ENCODE assay signal across 26 cellular contexts in genomic region chr14:24852312-24853060, GRCh38.
DNase-seq lines count a peak whose midpoint lies in the region; ATAC-seq and TF ChIP-seq lines count a peak whose summit lies in the region.
"Had no signal": no experiment of that assay in that cellular context is flagged by ENCODE, and none has a peak within 500 bp of the region (broad histone marks: within the 10 kb centered on the region; RNA-seq: fewer than 3 reads in every experiment).

No MANE protein-coding gene starts in this region.

- H3K9me3 ChIP-seq in testis = no peaks in the 10 kb centered on the region
- H3K9me3 ChIP-seq: ascending aorta, stomach had no signal

- no peaks in the 10 kb centered on the region for H3K36me3 Mint-ChIP-seq in chondrocyte (ENCODE audit: low read depth)
- no peaks in the 10 kb centered on the region for H3K36me3 Mint-ChIP-seq in neural crest cell (ENCODE audit: low read depth)
- H3K36me3 Mint-ChIP-seq: activated CD8-positive, alpha-beta memory T cell treated with anti-CD3 and anti-CD28 coated beads, Interleukin-2, amount 10 ng/mL, durations not matched to agents 7 days and 5 days; activated naive CD4-positive, alpha-beta T cell treated with anti-CD3 and anti-CD28 coated beads, Interleukin-2, amount 50 U/mL, for 24 hours had no signal

- WGBS in testis, 2 donors = 80 to 83% methylated on average over 6 of the region's 6 CpGs

- intact Hi-C loops in testis (cut with DNase I; ENCODE audit: low total_unique reads) = no loop called here

- no peaks in the 10 kb centered on the region for H3K27me3 ChIP-seq in testis
- H3K27me3 ChIP-seq: ascending aorta, stomach had no signal

- no peak for TF ChIP-seq POLR2A in testis (IDR thresholded peaks at IDR 0.05)

- H3K4me1 Mint-ChIP-seq in chondrocyte (ENCODE audit: low read depth) (peaks cover 28% of the 10 kb centered on the region), neural crest cell (peaks cover 5% of the 10 kb centered on the region)
- H3K4me1 Mint-ChIP-seq: activated CD8-positive, alpha-beta memory T cell treated with anti-CD3 and anti-CD28 coated beads, Interleukin-2, amount 10 ng/mL, durations not matched to agents 7 days and 5 days; activated naive CD4-positive, alpha-beta T cell treated with anti-CD3 and anti-CD28 coated beads, Interleukin-2, amount 50 U/mL, for 24 hours had no signal

- H3K27ac ChIP-seq in testis = no peak overlapping the region
- H3K27ac ChIP-seq: ascending aorta, skin epidermis, stomach had no signal

- H3K4me3 Mint-ChIP-seq in chondrocyte (ENCODE audit: unreplicated experiment) (no peak overlapping the region), neural crest cell (no peak overlapping the region)
- H3K4me3 Mint-ChIP-seq: activated CD8-positive, alpha-beta memory T cell treated with anti-CD3 and anti-CD28 coated beads, Interleukin-2, amount 10 ng/mL, durations not matched to agents 7 days and 5 days; activated naive CD4-positive, alpha-beta T cell treated with anti-CD3 and anti-CD28 coated beads, Interleukin-2, amount 50 U/mL, for 24 hours; activated T-helper 1 cell treated with anti-CD3 and anti-CD28 coated beads, Interleukin-12 subunit alpha, Interleukin-12 subunit beta, Interleukin-2, Interleukin-4 antibody, amounts not matched to agents 30 ng/mL and 10 ng/mL and 1 ng/mL, durations not matched to agents 14 hours and 24 hours and 36 hours; HFFc6; nephron had no signal

- no peak for ATAC-seq in HG02610 (IDR thresholded peaks at IDR 0.05; ENCODE audit: unreplicated experiment)
- ATAC-seq in HG03571 (IDR thresholded peaks at IDR 0.05; ENCODE audit: unreplicated experiment) = no peak
- ATAC-seq in GM21423 (IDR thresholded peaks at IDR 0.05; ENCODE audit: unreplicated experiment) = no peak
- ATAC-seq: activated CD8-positive, alpha-beta memory T cell treated with anti-CD3 and anti-CD28 coated beads, Interleukin-2, amount 10 ng/mL, durations not matched to agents 7 days and 5 days had no signal

- no peaks in the 10 kb centered on the region for H3K4me1 ChIP-seq in testis
- H3K4me1 ChIP-seq: ascending aorta, stomach had no signal

- H3K36me3 ChIP-seq in testis (ENCODE audit: low read depth, missing control alignments) = no peaks in the 10 kb centered on the region
- H3K36me3 ChIP-seq: ascending aorta had no signal

- 0 out of 2 replicates have a peak, but pooled peaks have one; percentile 13 for TF ChIP-seq CTCF in LNCaP clone FGC (IDR thresholded peaks at IDR 0.05; ENCODE audit: control insufficient read depth, extremely low read depth, insufficient read depth)
- peak; percentile 20 for TF ChIP-seq CTCF in chondrocyte (IDR thresholded peaks at IDR 0.05)
- TF ChIP-seq CTCF in neural crest cell (conservative IDR thresholded peaks at IDR 0.05) = peak; percentile 15
- no peak for TF ChIP-seq CTCF in testis (IDR thresholded peaks at IDR 0.05)

- H3K9me3 Mint-ChIP-seq in chondrocyte (ENCODE audit: low read depth) (no peaks in the 10 kb centered on the region), neural crest cell (no peaks in the 10 kb centered on the region)
- H3K9me3 Mint-ChIP-seq: activated naive CD4-positive, alpha-beta T cell treated with anti-CD3 and anti-CD28 coated beads, Interleukin-2, amount 50 U/mL, for 24 hours; activated T-helper 1 cell treated with anti-CD3 and anti-CD28 coated beads, Interleukin-12 subunit alpha, Interleukin-12 subunit beta, Interleukin-2, Interleukin-4 antibody, amounts not matched to agents 30 ng/mL and 10 ng/mL and 1 ng/mL, durations not matched to agents 14 hours and 24 hours and 36 hours; HFFc6; nephron had no signal

- H3K27ac Mint-ChIP-seq in chondrocyte (ENCODE audit: unreplicated experiment) (no peak overlapping the region), neural crest cell (ENCODE audit: unreplicated experiment) (no peak overlapping the region)
- H3K27ac Mint-ChIP-seq: activated CD8-positive, alpha-beta memory T cell treated with anti-CD3 and anti-CD28 coated beads, Interleukin-2, amount 10 ng/mL, durations not matched to agents 7 days and 5 days; activated naive CD4-positive, alpha-beta T cell treated with anti-CD3 and anti-CD28 coated beads, Interleukin-2, amount 50 U/mL, for 24 hours; activated T-helper 1 cell treated with anti-CD3 and anti-CD28 coated beads, Interleukin-12 subunit alpha, Interleukin-12 subunit beta, Interleukin-2, Interleukin-4 antibody, amounts not matched to agents 30 ng/mL and 10 ng/mL and 1 ng/mL, durations not matched to agents 14 hours and 24 hours and 36 hours; progenitor cell of endocrine pancreas had no signal

- DNase-seq in DMS79 treated with DMSO at 0.1 percent for 48 hours (lab: John Stamatoyannopoulos, UW) (peak; percentile 84), LNCaP clone FGC (ENCODE audit: low read depth) (peak; percentile 51), chondrocyte (ENCODE audit: low spot score) (no peak), neural crest cell (ENCODE audit: low read depth, low spot score) (no peak), testis (no peak)
- DNase-seq: activated CD4-positive, alpha-beta T cell treated with anti-CD3 and anti-CD28 coated beads for 48 hours; activated CD8-positive, alpha-beta memory T cell treated with anti-CD3 and anti-CD28 coated beads, Interleukin-2, amount 10 ng/mL, durations not matched to agents 7 days and 5 days; AML-193; effector memory CD4-positive, alpha-beta T cell; HFFc6; left cardiac atrium; NCI-H1930; NCI-H524; Right ventricle myocardium superior; stimulated activated CD4-positive, alpha-beta T cell treated with anti-CD3 and anti-CD28 coated beads, Interleukin-4, amount 100 ng/mL, for 1 hour; stomach; T-helper 1 cell had no signal

- no peak overlapping the region for H3K4me3 ChIP-seq in LNCaP clone FGC (ENCODE audit: low read depth, low read length)
- H3K4me3 ChIP-seq in testis = no peak overlapping the region
- H3K4me3 ChIP-seq: ascending aorta, skin epidermis, stomach had no signal

- no peaks in the 10 kb centered on the region for H3K27me3 Mint-ChIP-seq in chondrocyte (ENCODE audit: low read depth)
- H3K27me3 Mint-ChIP-seq in neural crest cell (ENCODE audit: low read depth) = no peaks in the 10 kb centered on the region
- H3K27me3 Mint-ChIP-seq: progenitor cell of endocrine pancreas had no signal

Comparison
In these comparisons a context has a peak if more than half of its experiments do, and no peak if none do; other contexts are left out.
1. DNase-seq: peak in DMS79 treated with DMSO at 0.1 percent for 48 hours (single experiment) and LNCaP clone FGC (single experiment); none in chondrocyte (single experiment), neural crest cell (single experiment) and testis (single experiment).
2. CTCF ChIP-seq: peak in LNCaP clone FGC (single experiment), chondrocyte (single experiment) and neural crest cell (single experiment); none in testis (0 of 3).